Comparison of ENCODE assay signal across 12 cellular contexts in the genomic region with DNA sequence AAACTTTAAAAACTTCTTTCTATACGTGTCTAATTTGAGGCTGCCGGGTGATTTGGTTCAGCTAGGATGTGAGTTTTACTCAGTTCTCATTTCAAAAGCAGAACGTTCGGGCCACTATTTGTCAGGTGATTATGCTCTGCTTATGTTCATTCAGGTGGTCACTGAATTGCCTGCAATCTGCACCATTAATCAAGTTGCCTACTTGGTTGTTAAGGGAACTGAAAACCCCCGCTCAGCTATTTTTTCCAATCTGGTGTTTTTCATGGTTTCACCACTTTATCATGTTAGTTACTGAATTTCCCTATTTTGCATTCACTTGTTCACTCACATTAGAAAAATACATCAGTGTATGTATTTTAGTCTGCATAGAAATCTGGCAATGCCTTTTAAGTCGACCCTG.
DNase-seq lines count a peak whose midpoint lies in the region; ATAC-seq, FAIRE-seq and TF ChIP-seq lines count a peak whose summit lies in the region.
"Had no signal": no experiment of that assay in that cellular context is flagged by ENCODE, and none has a peak within 500 bp of the region (broad histone marks: within the 10 kb centered on the region; RNA-seq: fewer than 3 reads in every experiment).

No MANE protein-coding gene starts in this region.

- no peaks in the 10 kb centered on the region for H3K9me2 ChIP-seq in MM.1S (replicated peaks; ENCODE audit: insufficient read depth, low read length)

- no peaks in the 10 kb centered on the region for H4K20me1 ChIP-seq in MM.1S (ENCODE audit: insufficient read depth, low read length)

- H3K27ac ChIP-seq in MM.1S (ENCODE audit: low read length) = no peak overlapping the region

- H3K4me1 ChIP-seq in MM.1S (ENCODE audit: low read length) = peaks cover 7% of the 10 kb centered on the region; the same call in 1 of the 2 replicates

- H3K4me3 ChIP-seq in GM12864 (ENCODE audit: low read depth, low read length) = no peak overlapping the region
- no peak overlapping the region for H3K4me3 ChIP-seq in MM.1S (ENCODE audit: low read length)

- FAIRE-seq in HTR-8/SVneo (lab: Jason Lieb, UNC) (no peak), urothelium cell line (lab: Jason Lieb, UNC) (no peak)

- H2AFZ ChIP-seq in MM.1S (ENCODE audit: low read length) = no peak overlapping the region

- no peaks in the 10 kb centered on the region for H3K9me3 ChIP-seq in MM.1S (replicated peaks; ENCODE audit: insufficient read depth, low read length)

- no peak overlapping the region for H3K9ac ChIP-seq in MM.1S (ENCODE audit: low read length)

- H3F3A ChIP-seq in MM.1S (ENCODE audit: insufficient read depth, low read length) = no peaks in the 10 kb centered on the region

- peak overlapping the region; percentile 7; the same call in 1 of the 2 replicates for H3K4me2 ChIP-seq in MM.1S (ENCODE audit: low read depth, low read length)

- no peaks in the 10 kb centered on the region for H3K79me2 ChIP-seq in MM.1S (ENCODE audit: low read length)

- TF ChIP-seq CTCF in GM12864 (IDR thresholded peaks at IDR 0.05; ENCODE audit: low read depth, low read length, missing control alignments) (no peak), MM.1S (IDR thresholded peaks at IDR 0.05; ENCODE audit: low read length) (no peak)

- H3K36me3 ChIP-seq in MM.1S (replicated peaks; ENCODE audit: insufficient read depth, low read length) = no peaks in the 10 kb centered on the region

- ATAC-seq in GM19438 (IDR thresholded peaks at IDR 0.05; ENCODE audit: low read depth, unreplicated experiment) = peak; percentile 86
- ATAC-seq in HG02938 (IDR thresholded peaks at IDR 0.05; ENCODE audit: unreplicated experiment) = peak; percentile 99
- ATAC-seq: stimulated activated naive CD8-positive, alpha-beta T cell treated with anti-CD3 and anti-CD28 coated beads, Interleukin-15, Interleukin-2, amounts not matched to agents 100 U/mL and 50 U/mL, for 24 hours had no signal

- no peaks in the 10 kb centered on the region for H3K27me3 ChIP-seq in MM.1S (replicated peaks; ENCODE audit: insufficient read depth, low read length)

- DNase-seq in GM12864 (ENCODE audit: low read depth) (peak; percentile 92), MM.1S (no peak), HTR-8/SVneo (ENCODE audit: insufficient read length, low spot score) (no peak), NCI-H526 (lab: John Stamatoyannopoulos, UW) (no peak), urothelium cell line (ENCODE audit: low spot score) (no peak), HuH-7.5 (ENCODE audit: low spot score) (no peak)
- DNase-seq: activated T-cell treated with anti-CD3 and anti-CD28 coated beads, Interleukin-2, amount 50 U/mL, for 48 hours; head of caudate nucleus; NCI-H226; stimulated activated naive CD8-positive, alpha-beta T cell treated with anti-CD3 and anti-CD28 coated beads, Interleukin-15, Interleukin-2, amounts not matched to agents 100 U/mL and 50 U/mL, for 24 hours had no signal
